ENCODE assay signal across 11 cellular contexts in genomic region chr2:44616616-44617266, GRCh38.
A peak's percentile ranks its signal among the peaks of the same experiment; 100 is the strongest.
DNase-seq lines count a peak whose midpoint lies in the region; ATAC-seq and TF ChIP-seq lines count a peak whose summit lies in the region.
"Had no signal": no experiment of that assay in that cellular context is flagged by ENCODE, and none has a peak within 500 bp of the region (broad histone marks: within the 10 kb centered on the region; RNA-seq: fewer than 3 reads in every experiment).

No MANE protein-coding gene starts in this region.

- peak; percentile 53 for ATAC-seq in HG02571 (IDR thresholded peaks at IDR 0.05; ENCODE audit: unreplicated experiment)
- peak; percentile 39 to 71 for ATAC-seq in gastrocnemius medialis
- ATAC-seq: right cardiac atrium had no signal

- no peak overlapping the region for H3K4me3 Mint-ChIP-seq in activated naive CD4-positive, alpha-beta T cell treated with anti-CD3 and anti-CD28 coated beads for 36 hours

- H3K27me3 ChIP-seq in gastrocnemius medialis (no peaks in the 10 kb centered on the region), H7 (ENCODE audit: control insufficient read depth, insufficient read depth, low read length) (no peaks in the 10 kb centered on the region), MG63 (no peaks in the 10 kb centered on the region)

- peak; percentile 22 for DNase-seq in activated naive CD4-positive, alpha-beta T cell treated with anti-CD3 and anti-CD28 coated beads for 36 hours
- no peak for DNase-seq in activated naive CD4-positive, alpha-beta T cell (lab: John Stamatoyannopoulos, UW)
- DNase-seq in MV-4-11 (lab: John Stamatoyannopoulos, UW) (peak; percentile 71), gastrocnemius medialis (no peak), kidney tubule cell (ENCODE audit: low spot score) (no peak), H7 (no peak), MG63 (no peak)
- DNase-seq: right cardiac atrium had no signal

- H3K27ac Mint-ChIP-seq in activated naive CD4-positive, alpha-beta T cell treated with anti-CD3 and anti-CD28 coated beads for 36 hours, result no peak overlapping the region

- H3K4me1 ChIP-seq in gastrocnemius medialis, result peaks cover 15 to 22% of the 10 kb centered on the region in 2 donors

- TF ChIP-seq POLR2A in gastrocnemius medialis (IDR thresholded peaks at IDR 0.05), result no peak

- H3K4me1 Mint-ChIP-seq in activated naive CD4-positive, alpha-beta T cell treated with anti-CD3 and anti-CD28 coated beads for 36 hours (ENCODE audit: low read depth), result peaks cover 7% of the 10 kb centered on the region

- CTCF ChIA-PET in activated naive CD4-positive, alpha-beta T cell treated with anti-CD3 and anti-CD28 coated beads for 36 hours (lab: Charles Lee), result interaction anchor here (0.7 to 1.2 kb wide), 6 partner anchors 36 to 137 kb away, joined by 3 to 6 read pairs (median 4); no protein-coding TSS in a partner anchor

- peaks cover 3% of the 10 kb centered on the region for H3K36me3 Mint-ChIP-seq in activated naive CD4-positive, alpha-beta T cell treated with anti-CD3 and anti-CD28 coated beads for 36 hours (ENCODE audit: low read depth)

- H3K27ac ChIP-seq in gastrocnemius medialis, result peak overlapping the region; percentile 53 to 59 (median 56)
- H3K27ac ChIP-seq: C4-2B, thoracic aorta had no signal

- intact Hi-C loops in activated naive CD4-positive, alpha-beta T cell treated with anti-CD3 and anti-CD28 coated beads for 36 hours (cut with micrococcal nuclease), result loop anchor here (1.0 to 5.0 kb wide), 9 partner anchors 38 to 952 kb away; partner anchors contain the start of genes CAMKMT, PPM1B, PREPL and SIX3
- intact Hi-C loops in gastrocnemius medialis (cut with DNase I; ENCODE audit: low total_unique reads), result no loop called here

- peak overlapping the region; percentile 28 to 52 (median 36) for H3K4me3 ChIP-seq in gastrocnemius medialis
- H3K4me3 ChIP-seq in H7 (ENCODE audit: insufficient read depth, low read depth, low read length), result no peak overlapping the region
- H3K4me3 ChIP-seq in MG63, result no peak overlapping the region
- H3K4me3 ChIP-seq: thoracic aorta had no signal

- in situ Hi-C loops in gastrocnemius medialis (cut with MboI; ENCODE audit: low sequenced_read_pairs in 4 of 4), result no loop called here

- no peaks in the 10 kb centered on the region for H3K27me3 Mint-ChIP-seq in activated naive CD4-positive, alpha-beta T cell treated with anti-CD3 and anti-CD28 coated beads for 36 hours (ENCODE audit: low read depth)

- H3K36me3 ChIP-seq in gastrocnemius medialis, result no peaks in the 10 kb centered on the region
- H3K36me3 ChIP-seq in H7 (replicated peaks; ENCODE audit: control insufficient read depth, insufficient read depth, low read length), result no peaks in the 10 kb centered on the region
- H3K36me3 ChIP-seq in MG63, result no peaks in the 10 kb centered on the region
- H3K36me3 ChIP-seq: thoracic aorta had no signal

- H3K9me3 Mint-ChIP-seq in activated naive CD4-positive, alpha-beta T cell treated with anti-CD3 and anti-CD28 coated beads for 36 hours, result no peaks in the 10 kb centered on the region

- H3K9me3 ChIP-seq in gastrocnemius medialis, result no peaks in the 10 kb centered on the region
- no peaks in the 10 kb centered on the region for H3K9me3 ChIP-seq in MG63
- H3K9me3 ChIP-seq: thoracic aorta had no signal

- TF ChIP-seq CTCF in gastrocnemius medialis (IDR thresholded peaks at IDR 0.05 in 4 of 5, conservative IDR thresholded peaks at IDR 0.05 in 1 of 5), result no peak

Comparison
In these comparisons a context has a peak if more than half of its experiments do, and no peak if none do; other contexts are left out.
1. DNase-seq: peak in activated naive CD4-positive, alpha-beta T cell treated with anti-CD3 and anti-CD28 coated beads for 36 hours (single experiment) and MV-4-11 (single experiment); none in activated naive CD4-positive, alpha-beta T cell (0 of 4), gastrocnemius medialis (0 of 2), kidney tubule cell (single experiment), H7 (single experiment) and MG63 (single experiment).
2. H3K4me3 ChIP-seq: peak in gastrocnemius medialis (4 of 4); none in H7 (single experiment) and MG63 (single experiment).